8 cellular contexts compared by ENCODE assay signal in genomic region chr2:100416939-100417744, GRCh38. TPM values are rescaled to one million over a fixed set of nuclear protein-coding genes. Genes with fewer than 3 reads are reported as not detected.
A peak's percentile ranks its signal among the peaks of the same experiment; 100 is the strongest.
DNase-seq lines count a peak whose midpoint lies in the region; ATAC-seq, FAIRE-seq and TF ChIP-seq lines count a peak whose summit lies in the region.

Gene CHST10, minus strand, starts transcription at chr2:100417668. Its CDS starts 10,993 bp downstream, at chr2:100406675.

- H3K4me1 ChIP-seq in H1 (replicated peaks in 1 of 4; ENCODE audit: control insufficient read depth in 3 of 4, insufficient read depth in 4 of 4, low read length in 3 of 4) (peaks cover 10 to 26% (median 20%) of the 10 kb centered on the region in 4 experiments; a peak in 5 of 7 replicates), mesendoderm (ENCODE audit: control insufficient read depth, low read depth, low read length) (peaks cover 2% of the 10 kb centered on the region)

- peaks cover 0 to 3% (median 0%) of the 10 kb centered on the region in 4 experiments; a peak in 3 of 8 replicates for H3K36me3 ChIP-seq in H1 (ENCODE audit: control insufficient read depth in 2 of 4, insufficient read depth in 4 of 4, low read length in 3 of 4)
- H3K36me3 ChIP-seq in mesendoderm (ENCODE audit: control insufficient read depth, insufficient read depth, low read length), result no peaks in the 10 kb centered on the region

- POLR2A ChIA-PET in activated CD8-positive, alpha-beta memory T cell treated with anti-CD3 and anti-CD28 coated beads for 36 hours (lab: Charles Lee), result interaction anchor here (2.0 kb wide), 1 partner anchor 146 kb away, joined by 6 read pairs; the partner anchor contains the start of gene PDCL3
- POLR2A ChIA-PET in H1 (lab: Charles Lee; ENCODE audit: partially characterized antibody), result interaction anchor here (1.2 to 1.4 kb wide), 2 partner anchors 10 to 14 kb away, joined by 4 to 5 read pairs; no protein-coding TSS in a partner anchor

- H3K14ac ChIP-seq in H1 (ENCODE audit: insufficient read length), result no peak within 1 kb of the TSS

- TF ChIP-seq POLR2A in H1 (IDR thresholded peaks at IDR 0.05; ENCODE audit: control extremely low read depth in 1 of 2, low read depth in 2 of 2, low read length in 2 of 2), result peak in 1 of 2 experiments; percentile 34; a peak in 2 of 3 replicates

- CTCF ChIA-PET in activated CD8-positive, alpha-beta memory T cell treated with anti-CD3 and anti-CD28 coated beads for 36 hours (lab: Charles Lee), result no interaction called here
- CTCF ChIA-PET in H1 (lab: Charles Lee; ENCODE audit: partially characterized antibody), result interaction anchor here (1.6 kb wide), 1 partner anchor 153 kb away, joined by 3 read pairs; no protein-coding TSS in a partner anchor

- H2BK5ac ChIP-seq in H1 (ENCODE audit: low read depth, low read length), result no peak within 1 kb of the TSS; the same call in 1 of the 2 replicates
- no peak within 1 kb of the TSS for H2BK5ac ChIP-seq in mesendoderm (ENCODE audit: low read length)

- H3K4ac ChIP-seq in H1 (replicated peaks; ENCODE audit: insufficient read length, low read depth, low read length) (peak within 1 kb of the TSS; percentile 2), mesendoderm (ENCODE audit: low read depth, low read length) (peak within 1 kb of the TSS; percentile 95)

- H3K4me3 ChIP-seq in H1 (ENCODE audit: extremely low read depth in 1 of 4, insufficient read depth in 2 of 4, low read depth in 3 of 4, low read length in 4 of 4) (peak within 1 kb of the TSS; percentile 75 to 95 (median 80)), mesendoderm (ENCODE audit: low read length) (peak within 1 kb of the TSS; percentile 55)

- H2AFZ ChIP-seq in H1 (ENCODE audit: low read length), result peak within 1 kb of the TSS; percentile 92

- H4K5ac ChIP-seq in H1 (ENCODE audit: insufficient read length, low read depth, low read length) (peak within 1 kb of the TSS; percentile 12), mesendoderm (ENCODE audit: low read length) (no peak within 1 kb of the TSS)

- DNase-seq in 8988T (peak; percentile 81), NCI-H460 (ENCODE audit: extremely low read depth, low read depth) (peak; percentile 31), H1 (ENCODE audit: low read depth in 1 of 2, low spot score in 2 of 2) (peak in 1 of 2 experiments; percentile 73), mesendoderm (peak; percentile 70)
- peak; percentile 47 for DNase-seq in stimulated activated CD8-positive, alpha-beta memory T cell treated with anti-CD3 and anti-CD28 coated beads, Interleukin-15, amount 100 ng/mL, for 24 hours (ENCODE audit: low read depth)

- H2AK5ac ChIP-seq in H1 (ENCODE audit: low read depth, low read length) (peak within 1 kb of the TSS; percentile 29; the same call in 1 of the 2 replicates), mesendoderm (ENCODE audit: low read length) (no peak within 1 kb of the TSS)

- H3K23ac ChIP-seq in H1 (ENCODE audit: insufficient read length) (no peak within 1 kb of the TSS), mesendoderm (ENCODE audit: low read length) (no peak within 1 kb of the TSS)

- H3K18ac ChIP-seq in H1 (ENCODE audit: extremely low read depth, low read length) (peak within 1 kb of the TSS; percentile 51), mesendoderm (ENCODE audit: low read length) (peak within 1 kb of the TSS; percentile 99)

- H3K79me1 ChIP-seq in H1 (ENCODE audit: low read depth, low read length), result peaks cover 8% of the 10 kb centered on the region; the same call in 1 of the 2 replicates
- H3K79me1 ChIP-seq in mesendoderm (ENCODE audit: low read length), result peaks cover 1% of the 10 kb centered on the region

- 1% methylated on average over 71 of the region's 92 CpGs; no CpG with 5 or more reads in 1 of the 2 experiments for WGBS in H1 (ENCODE audit: extremely low coverage in 1 of 2, insufficient coverage in 1 of 2, insufficient read length in 1 of 2, insufficient replicate concordance in 2 of 2, low coverage in 1 of 2, low lambda C conversion rate in 2 of 2, missing lambda C conversion rate in 1 of 2), 2 experiments
- no CpG with 5 or more reads among the region's 92 CpGs for WGBS in mesendoderm (ENCODE audit: extremely low coverage, insufficient coverage, low lambda C conversion rate)

- H3K79me2 ChIP-seq in H1 (ENCODE audit: control insufficient read depth in 1 of 2, insufficient read depth in 2 of 2, low read length in 2 of 2) (peaks cover 3 to 29% of the 10 kb centered on the region in 2 experiments; a peak in 3 of 4 replicates), mesendoderm (ENCODE audit: control insufficient read depth, insufficient read depth, low read length) (peaks cover 6% of the 10 kb centered on the region)

- peak; percentile 94 for ATAC-seq in GM18511 (IDR thresholded peaks at IDR 0.05; ENCODE audit: unreplicated experiment)
- peak; percentile 90 for ATAC-seq in HG03045 (IDR thresholded peaks at IDR 0.05; ENCODE audit: unreplicated experiment)

- TF ChIP-seq CTCF in H1 (IDR thresholded peaks at IDR 0.05; ENCODE audit: control extremely low read depth in 1 of 3, insufficient read depth in 1 of 3, low read depth in 1 of 3, low read length in 3 of 3), result no peak

- FAIRE-seq in H1 (lab: Jason Lieb, UNC), result no peak

- H4K20me1 ChIP-seq in H1 (replicated peaks in 1 of 2; ENCODE audit: control insufficient read depth in 1 of 2, insufficient read depth in 2 of 2, low read length in 2 of 2), result peaks cover 0 to 4% of the 10 kb centered on the region in 2 experiments

- H2BK15ac ChIP-seq in H1 (ENCODE audit: low read length) (no peak within 1 kb of the TSS), mesendoderm (replicated peaks; ENCODE audit: low read depth) (no peak within 1 kb of the TSS)

- H3K27ac ChIP-seq in H1 (ENCODE audit: low read depth, low read length), result peak within 1 kb of the TSS; percentile 63; the same call in 1 of the 2 replicates
- peak within 1 kb of the TSS; percentile 83 for H3K27ac ChIP-seq in mesendoderm (ENCODE audit: low read depth, low read length)

- no peaks in the 10 kb centered on the region for H3K9me3 ChIP-seq in H1 (ENCODE audit: insufficient read depth in 2 of 2, low read depth in 1 of 2, low read length in 1 of 2)

- H2BK12ac ChIP-seq in H1 (ENCODE audit: low read depth, low read length), result 0 out of 2 replicates have a peak within 1 kb of the TSS, but pooled peaks have one; percentile 40

- no peak within 1 kb of the TSS for H3K56ac ChIP-seq in H1 (replicated peaks; ENCODE audit: insufficient read length, low read depth, low read length)
- H3K56ac ChIP-seq in mesendoderm (ENCODE audit: low read length), result peak within 1 kb of the TSS; percentile 83

- no peak; a peak in 1 of 3 replicates for TF ChIP-seq EP300 in H1 (IDR thresholded peaks at IDR 0.05; ENCODE audit: borderline replicate concordance in 1 of 2, low read depth in 2 of 2, low read length in 2 of 2)

- no peak within 1 kb of the TSS for H2BK20ac ChIP-seq in H1 (ENCODE audit: low read length)

- H2BK120ac ChIP-seq in H1 (replicated peaks; ENCODE audit: low read depth, low read length) (peak within 1 kb of the TSS; percentile 52), mesendoderm (ENCODE audit: low read depth, low read length) (no peak within 1 kb of the TSS)

- no peak for TF ChIP-seq RAD21 in H1 (IDR thresholded peaks at IDR 0.05 in 1 of 2, conservative IDR thresholded peaks at IDR 0.05 in 1 of 2; ENCODE audit: low read depth in 2 of 2, low read length in 2 of 2)

- H3K23me2 ChIP-seq in H1 (ENCODE audit: low read depth, low read length), result peaks cover 7% of the 10 kb centered on the region

- no peak within 1 kb of the TSS for H4K91ac ChIP-seq in H1 (replicated peaks; ENCODE audit: insufficient read length, low read length)

- H3K9ac ChIP-seq in H1 (replicated peaks in 1 of 4; ENCODE audit: extremely low read depth in 1 of 4, low read depth in 3 of 4, low read length in 3 of 4) (peak within 1 kb of the TSS; percentile 64 to 80 (median 70)), mesendoderm (ENCODE audit: low read length) (peak within 1 kb of the TSS; percentile 60)

- no peaks in the 10 kb centered on the region for H3K27me3 ChIP-seq in H1 (replicated peaks in 1 of 4; ENCODE audit: control insufficient read depth in 3 of 4, extremely low read depth in 1 of 4, insufficient read depth in 3 of 4, low read length in 3 of 4)
- no peaks in the 10 kb centered on the region for H3K27me3 ChIP-seq in mesendoderm (ENCODE audit: insufficient read depth, low read length, poor library complexity)

- peak within 1 kb of the TSS; percentile 93 to 97 for H3K4me2 ChIP-seq in H1 (ENCODE audit: insufficient read depth in 1 of 2, low read depth in 2 of 2, low read length in 2 of 2)
- peak within 1 kb of the TSS; percentile 89 for H3K4me2 ChIP-seq in mesendoderm (ENCODE audit: low read length)

- peak within 1 kb of the TSS; percentile 77; the same call in 1 of the 2 replicates for H4K8ac ChIP-seq in H1 (ENCODE audit: extremely low read depth, insufficient read depth, low read length)
- peak within 1 kb of the TSS; percentile 91 for H4K8ac ChIP-seq in mesendoderm (ENCODE audit: low read depth, low read length)

TF ChIP-seq in H1, 55 proteins besides CTCF, POLR2A, EP300 and RAD21 (continues in another document):
- peak; percentile 59 for TF ChIP-seq KDM4A (IDR thresholded peaks at IDR 0.05; ENCODE audit: low read depth, low read length, severe bottlenecking)
- TF ChIP-seq EGR1 (IDR thresholded peaks at IDR 0.05; ENCODE audit: borderline replicate concordance, low read depth, low read length), result no peak
- TF ChIP-seq MAFK (IDR thresholded peaks at IDR 0.05; ENCODE audit: low read depth, low read length), result no peak
- no peak for TF ChIP-seq CTBP2 (IDR thresholded peaks at IDR 0.05; ENCODE audit: borderline replicate concordance, insufficient read depth, insufficient read length, low read length)
- no peak for TF ChIP-seq EZH2 (IDR thresholded peaks at IDR 0.05; ENCODE audit: low read depth, low read length, severe bottlenecking)
- TF ChIP-seq FOSL1 (IDR thresholded peaks at IDR 0.05; ENCODE audit: insufficient read depth, low read depth, low read length), result no peak
- TF ChIP-seq SP2 (IDR thresholded peaks at IDR 0.05; ENCODE audit: low read length), result no peak

RNA-seq across cellular contexts. Expression of gene CHST10, which starts in this region (rescaled TPM):
- total RNA-seq in NCI-H460 (2014; rRNA removed; shearing (Covaris generic)), result 14.0 and 16.2 TPM in 2 replicates
- 19.8 and 29.9 TPM in 2 replicates for polyA plus RNA-seq in NCI-H460 (2014; cell fraction: nucleus; rRNA removed)
- 10 to 100 TPM; 14.1 to 15.8 TPM for total RNA-seq in activated CD8-positive, alpha-beta memory T cell treated with anti-CD3 and anti-CD28 coated beads for 36 hours
- 29.1 and 34.1 TPM in 2 replicates for total RNA-seq in H1 (2021; fragmentation: NEBNext Ultra II Directional; extraction: Animal tissue kit (Norgen Biotek cat#: 25700))
- polyA plus RNA-seq in H1 (2011; rRNA removed), result 23.1 and 27.3 TPM in 2 replicates
- 31.1 TPM for polyA plus RNA-seq in H1 (2011; cell fraction: cytosol; rRNA removed)
- polyA plus RNA-seq in H1 (2011; cell fraction: nucleus; rRNA removed), result 28.8 TPM
- 29.7 to 34.4 TPM (median 32.0 TPM) in 4 replicates for polyA plus RNA-seq in H1 (2012, experiment 1 of 2)
- polyA plus RNA-seq in H1 (2012, experiment 2 of 2), result 21.4 TPM
- 24.0 TPM for polyA plus RNA-seq in H1 (2013, experiment 1 of 2)
- 28.0 TPM for polyA plus RNA-seq in H1 (2013, experiment 2 of 2)
- 38.5 and 45.6 TPM in 2 replicates for polyA minus RNA-seq in H1 (2011; rRNA and poly(A)+ RNA removed)
- 15.8 TPM for polyA minus RNA-seq in H1 (2011; cell fraction: cytosol; rRNA and poly(A)+ RNA removed)
- 23.7 TPM for polyA minus RNA-seq in H1 (2011; cell fraction: nucleus; rRNA and poly(A)+ RNA removed)
- 14.5 TPM for polyA plus RNA-seq in mesendoderm (2013, experiment 1 of 2)
- 14.4 TPM for polyA plus RNA-seq in mesendoderm (2013, experiment 2 of 2)
